ENCODE assay signal across 1 cellular context in the genomic region with DNA sequence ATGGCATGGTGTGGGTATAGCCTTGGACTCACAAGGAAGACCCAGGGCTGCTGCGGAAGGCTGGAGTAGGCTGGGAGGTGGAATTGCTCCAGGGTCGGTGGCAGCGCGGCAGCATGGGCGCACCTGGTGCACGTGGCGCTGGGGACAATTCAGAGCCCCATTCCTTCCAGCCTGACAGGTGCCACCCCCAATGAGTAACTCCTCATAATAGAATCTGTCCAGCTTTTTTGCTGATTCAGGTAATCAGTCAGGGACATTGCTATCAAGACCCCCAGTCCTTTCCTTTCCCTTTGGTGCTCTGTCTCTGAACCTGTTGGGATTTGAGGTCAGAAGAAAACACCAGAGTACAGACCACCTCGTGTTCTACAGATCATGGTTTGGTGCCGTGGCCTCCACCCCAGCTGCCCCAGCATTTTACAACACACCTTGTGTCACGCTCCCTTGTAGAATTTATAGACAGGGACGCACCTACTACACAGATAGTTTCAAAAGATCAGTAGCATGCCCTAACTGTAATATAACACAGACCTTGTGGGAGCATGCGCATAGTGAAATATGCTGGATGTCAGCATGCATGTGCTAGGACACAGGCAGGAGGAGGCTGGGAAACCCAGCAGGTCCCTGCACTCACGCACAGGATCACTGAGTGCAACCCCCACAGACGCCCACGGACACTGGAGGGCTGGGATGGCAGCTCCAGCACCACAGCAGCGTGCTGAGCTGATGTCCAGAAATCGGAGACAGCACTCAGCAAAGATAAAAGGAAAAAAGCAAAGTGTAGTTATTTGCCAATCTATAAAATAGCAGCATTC.
TF ChIP-seq lines count a peak whose summit lies in the region.

No MANE protein-coding gene starts in this region.

TF ChIP-seq in HEK293, 187 proteins besides CTCF, POLR2A, EP300 and RAD21:
- 0 out of 2 replicates have a peak, but pooled peaks have one; percentile 27 for TF ChIP-seq EGR2 (tag by site-specific recombination; IDR thresholded peaks at IDR 0.05; ENCODE audit: low read depth)
- TF ChIP-seq ZNF366 (tag by site-specific recombination; conservative IDR thresholded peaks at IDR 0.05) = no peak
- peak; percentile 74 for TF ChIP-seq ZFHX2 (tag by site-specific recombination; conservative IDR thresholded peaks at IDR 0.05)
- no peak for TF ChIP-seq ZNF174 (tag by site-specific recombination; IDR thresholded peaks at IDR 0.05)
TF ChIP-seq in HEK293: peak in this region for 2.
